ENCODE assay signal across 8 cellular contexts in genomic region chr10:100267237-100268104, GRCh38. TPM values are rescaled to one million over a fixed set of nuclear protein-coding genes. Genes with fewer than 3 reads are reported as not detected.
DNase-seq lines count a peak whose midpoint lies in the region; ATAC-seq, FAIRE-seq and TF ChIP-seq lines count a peak whose summit lies in the region.

CWF19L1 (minus strand) TSS chr10:100267638; CDS start chr10:100267593, 45 bp downstream.

- peak; percentile 93 for ATAC-seq in DND-41 (ENCODE audit: insufficient read depth, low read depth)

- H3K9me3 ChIP-seq in DND-41 (ENCODE audit: insufficient read depth, low read length, severe bottlenecking) (no peaks in the 10 kb centered on the region), suprapubic skin (no peaks in the 10 kb centered on the region)

- peak within 1 kb of the TSS; percentile 83 for H3K4me2 ChIP-seq in DND-41 (ENCODE audit: insufficient read depth, low read length)

- no peaks in the 10 kb centered on the region for H3K9me3 Mint-ChIP-seq in activated naive CD4-positive, alpha-beta T cell treated with anti-CD3 and anti-CD28 coated beads, Interleukin-2, amount 50 U/mL, for 24 hours

- H3K27ac ChIP-seq in DND-41 (ENCODE audit: low read length) (peak within 1 kb of the TSS; percentile 88), suprapubic skin (peak within 1 kb of the TSS; percentile 86)

- H3K27ac Mint-ChIP-seq in activated naive CD4-positive, alpha-beta T cell treated with anti-CD3 and anti-CD28 coated beads, Interleukin-2, amount 50 U/mL, for 24 hours, result peak within 1 kb of the TSS; percentile 99

- H3K27me3 ChIP-seq in DND-41 (ENCODE audit: insufficient read depth, low read length, poor library complexity) (no peaks in the 10 kb centered on the region), suprapubic skin (no peaks in the 10 kb centered on the region)

- no peak for TF ChIP-seq EP300 in suprapubic skin (IDR thresholded peaks at IDR 0.05)

- H4K20me1 ChIP-seq in DND-41 (ENCODE audit: insufficient read depth, low read length), result no peaks in the 10 kb centered on the region

- H3K4me1 ChIP-seq in DND-41 (ENCODE audit: insufficient read depth, low read length), result peaks cover 26% of the 10 kb centered on the region
- H3K4me1 ChIP-seq in suprapubic skin, result peaks cover 24% of the 10 kb centered on the region

- DNase-seq in DND-41 (peak; percentile 84), H54 (ENCODE audit: insufficient read length, low spot score) (peak; percentile 79), MV-4-11 (lab: John Stamatoyannopoulos, UW) (peak; percentile 68), SKM-1 (lab: John Stamatoyannopoulos, UW; ENCODE audit: unreplicated experiment) (peak; percentile 43), glomerular endothelial cell (ENCODE audit: extremely low read depth, low read depth, low spot score) (peak; percentile 29), occipital lobe (lab: John Stamatoyannopoulos, UW) (peak; percentile 77), suprapubic skin (ENCODE audit: low spot score in 2 of 2) (peak; percentile 90 to 92)

- TF ChIP-seq POLR2A in H54 (IDR thresholded peaks at IDR 0.05; ENCODE audit: low read depth, low read length) (peak; percentile 67), suprapubic skin (IDR thresholded peaks at IDR 0.05) (peak in 1 of 2 donors; percentile 28)

- peak; percentile 23 for FAIRE-seq in H54 (lab: Jason Lieb, UNC)

- 3% methylated on average over 45 of the region's 49 CpGs for WGBS in suprapubic skin

- H3K36me3 ChIP-seq in DND-41 (ENCODE audit: insufficient read depth, low read length), result peaks cover 6% of the 10 kb centered on the region; the same call in 1 of the 2 replicates
- no peaks in the 10 kb centered on the region for H3K36me3 ChIP-seq in suprapubic skin

- peak within 1 kb of the TSS; percentile 93 for H2AFZ ChIP-seq in DND-41 (ENCODE audit: low read depth, low read length)

- H3K4me3 ChIP-seq in DND-41 (ENCODE audit: low read depth in 1 of 2, low read length in 2 of 2) (peak within 1 kb of the TSS; percentile 79 to 93), suprapubic skin (peak within 1 kb of the TSS; percentile 92)

- H3K4me3 Mint-ChIP-seq in activated naive CD4-positive, alpha-beta T cell treated with anti-CD3 and anti-CD28 coated beads, Interleukin-2, amount 50 U/mL, for 24 hours, result peak within 1 kb of the TSS; percentile 100

- peaks cover 26% of the 10 kb centered on the region for H3K4me1 Mint-ChIP-seq in activated naive CD4-positive, alpha-beta T cell treated with anti-CD3 and anti-CD28 coated beads, Interleukin-2, amount 50 U/mL, for 24 hours

- peak within 1 kb of the TSS; percentile 74 for H3K9ac ChIP-seq in DND-41 (ENCODE audit: low read depth, low read length)

- peaks cover 5% of the 10 kb centered on the region for H3K36me3 Mint-ChIP-seq in activated naive CD4-positive, alpha-beta T cell treated with anti-CD3 and anti-CD28 coated beads, Interleukin-2, amount 50 U/mL, for 24 hours

- H3K79me2 ChIP-seq in DND-41 (ENCODE audit: insufficient read depth, low read length), result peaks cover 50% of the 10 kb centered on the region

- TF ChIP-seq CTCF in DND-41 (IDR thresholded peaks at IDR 0.05; ENCODE audit: borderline replicate concordance, extremely low read depth, low read length, poor library complexity, severe bottlenecking), result no peak
- TF ChIP-seq CTCF in suprapubic skin (IDR thresholded peaks at IDR 0.05), result no peak

- H3K27me3 Mint-ChIP-seq in activated naive CD4-positive, alpha-beta T cell treated with anti-CD3 and anti-CD28 coated beads, Interleukin-2, amount 50 U/mL, for 24 hours, result no peaks in the 10 kb centered on the region

RNA-seq across cellular contexts. Expression of gene CWF19L1, which starts in this region (rescaled TPM):
- total RNA-seq in glomerular endothelial cell (14.2 and 28.3 TPM in 2 replicates), occipital lobe (32.9 TPM), suprapubic skin (10 to 100 TPM; 14.3 to 27.9 (median 22.6) TPM)

Comparison
In these comparisons a context has a peak if more than half of its experiments do, and no peak if none do; other contexts are left out.
1. Peak in every context shown above with its lines: DNase-seq, ATAC-seq, H3K4me3 ChIP-seq and H3K27ac ChIP-seq.
2. DNase-seq: peak in every context shown above with its lines; median percentile 91 in suprapubic skin; 84 in DND-41; 79 in H54; 77 in occipital lobe; 68 in MV-4-11; 43 in SKM-1; 29 in glomerular endothelial cell.